Comparison of ENCODE assay signal across 8 cellular contexts in genomic region chr12:20646239-20646827, GRCh38. TPM values are rescaled to one million over a fixed set of nuclear protein-coding genes. Genes with fewer than 3 reads are reported as not detected.
DNase-seq lines count a peak whose midpoint lies in the region; ATAC-seq and TF ChIP-seq lines count a peak whose summit lies in the region.

No MANE protein-coding gene starts in this region.

- H3K27me3 ChIP-seq in PC-3 (ENCODE audit: low read length), result no peaks in the 10 kb centered on the region
- no peaks in the 10 kb centered on the region for H3K27me3 ChIP-seq in prostate gland (replicated peaks; ENCODE audit: insufficient read depth)

- H3K4me1 Mint-ChIP-seq in activated T-cell treated with anti-CD3 and anti-CD28 coated beads, Interleukin-2, amount 50 U/mL, for 4 hours (ENCODE audit: low read depth), result no peaks in the 10 kb centered on the region
- no peaks in the 10 kb centered on the region for H3K4me1 Mint-ChIP-seq in activated CD4-positive, alpha-beta T cell treated with anti-CD3 and anti-CD28 coated beads, Interleukin-2, amount 10 ng/mL, durations not matched to agents 24 days and 14 days

- H3K4me2 ChIP-seq in PC-3 (ENCODE audit: low read length), result no peak overlapping the region

- H3K27ac Mint-ChIP-seq in activated CD4-positive, alpha-beta T cell treated with anti-CD3 and anti-CD28 coated beads, Interleukin-2, amount 10 ng/mL, durations not matched to agents 24 days and 14 days, result no peak overlapping the region

- H3K9me3 ChIP-seq in PC-3 (ENCODE audit: low read length) (no peaks in the 10 kb centered on the region), prostate gland (no peaks in the 10 kb centered on the region)

- H3K36me3 Mint-ChIP-seq in activated T-cell treated with anti-CD3 and anti-CD28 coated beads, Interleukin-2, amount 50 U/mL, for 4 hours (ENCODE audit: insufficient read depth), result no peaks in the 10 kb centered on the region
- H3K36me3 Mint-ChIP-seq in activated CD4-positive, alpha-beta T cell treated with anti-CD3 and anti-CD28 coated beads, Interleukin-2, amount 10 ng/mL, durations not matched to agents 24 days and 14 days (ENCODE audit: low read depth), result no peaks in the 10 kb centered on the region

- no peak overlapping the region for H3K9ac ChIP-seq in PC-3 (ENCODE audit: low read length)

- CTCF ChIA-PET in PC-3 (lab: Charles Lee), result no interaction called here

- H3K4me1 ChIP-seq in PC-3 (ENCODE audit: insufficient read depth, low read length), result no peaks in the 10 kb centered on the region
- H3K4me1 ChIP-seq in prostate gland (replicated peaks), result no peaks in the 10 kb centered on the region

- no TSS peak for BruUV-seq in PC-3 (replicated peaks; lab: Mats Ljungman, UMichigan)

- H3K36me3 ChIP-seq in PC-3 (ENCODE audit: low read depth, low read length) (no peaks in the 10 kb centered on the region), prostate gland (no peaks in the 10 kb centered on the region)

- no peak for TF ChIP-seq POLR2A in prostate gland (IDR thresholded peaks at IDR 0.05)

- H3K27me3 Mint-ChIP-seq in activated T-cell treated with anti-CD3 and anti-CD28 coated beads, Interleukin-2, amount 50 U/mL, for 4 hours (ENCODE audit: low read depth), result no peaks in the 10 kb centered on the region
- H3K27me3 Mint-ChIP-seq in activated CD4-positive, alpha-beta T cell treated with anti-CD3 and anti-CD28 coated beads, Interleukin-2, amount 10 ng/mL, durations not matched to agents 24 days and 14 days, result no peaks in the 10 kb centered on the region

- H2AFZ ChIP-seq in PC-3 (ENCODE audit: low read length), result no peak overlapping the region

- POLR2A ChIA-PET in PC-3 (lab: Charles Lee; ENCODE audit: unreplicated experiment), result no interaction called here

- no peak overlapping the region for H3K27ac ChIP-seq in PC-3 (ENCODE audit: low read length)
- no peak overlapping the region for H3K27ac ChIP-seq in prostate gland

- intact Hi-C loops in PC-3 (cut with micrococcal nuclease), result loop anchor here (1.0 kb wide), 2 partner anchors 152 to 524 kb away; no protein-coding TSS in a partner anchor
- intact Hi-C loops in prostate gland (cut with DNase I), result no loop called here
- intact Hi-C loops in activated CD4-positive, alpha-beta T cell treated with anti-CD3 and anti-CD28 coated beads, Interleukin-2, amount 10 ng/mL, durations not matched to agents 24 days and 14 days (cut with micrococcal nuclease), result loop anchor here (2.0 kb wide), 1 partner anchor 522 kb away; no protein-coding TSS in a partner anchor

- peak; percentile 56 for ATAC-seq in HG03432 (IDR thresholded peaks at IDR 0.05; ENCODE audit: unreplicated experiment)
- ATAC-seq in PC-3, result peak; percentile 64
- no peak for ATAC-seq in activated T-cell treated with anti-CD3 and anti-CD28 coated beads, Interleukin-2, amount 50 U/mL, for 4 hours
- no peak for ATAC-seq in omental fat pad (ENCODE audit: low FRiP score)

- H3K4me3 ChIP-seq in PC-3 (ENCODE audit: low read length), result no peak overlapping the region
- no peak overlapping the region for H3K4me3 ChIP-seq in prostate gland

- H3F3A ChIP-seq in PC-3 (ENCODE audit: low read length, unreplicated experiment), result no peaks in the 10 kb centered on the region

- 40% methylated on average over 3 of the region's 3 CpGs for WGBS in prostate gland

- H4K20me1 ChIP-seq in PC-3 (ENCODE audit: low read length), result no peaks in the 10 kb centered on the region

- no peaks in the 10 kb centered on the region for H3K9me2 ChIP-seq in PC-3 (replicated peaks; ENCODE audit: low read length)

- H3K4me3 Mint-ChIP-seq in activated T-cell treated with anti-CD3 and anti-CD28 coated beads, Interleukin-2, amount 50 U/mL, for 4 hours, result no peak overlapping the region
- H3K4me3 Mint-ChIP-seq in activated CD4-positive, alpha-beta T cell treated with anti-CD3 and anti-CD28 coated beads, Interleukin-2, amount 10 ng/mL, durations not matched to agents 24 days and 14 days, result no peak overlapping the region

- H3K79me2 ChIP-seq in PC-3 (ENCODE audit: low read length), result no peaks in the 10 kb centered on the region

- TF ChIP-seq CTCF in PC-3 (conservative IDR thresholded peaks at IDR 0.05; ENCODE audit: low read depth, low read length) (peak; percentile 70), prostate gland (IDR thresholded peaks at IDR 0.05) (peak; percentile 13 to 64 (median 53)), omental fat pad (IDR thresholded peaks at IDR 0.05) (no peak)

- DNase-seq in DMS153 (lab: John Stamatoyannopoulos, UW) (peak; percentile 14), PC-3 (peak; percentile 54), fibroblast of peridontal ligament (ENCODE audit: extremely low read depth) (peak; percentile 81), prostate gland (ENCODE audit: low spot score) (no peak), omental fat pad (ENCODE audit: low spot score) (no peak)
- no peak for DNase-seq in activated T-cell treated with anti-CD3 and anti-CD28 coated beads, Interleukin-2, amount 50 U/mL, for 4 hours
- no peak for DNase-seq in activated CD4-positive, alpha-beta T cell treated with anti-CD3 and anti-CD28 coated beads, Interleukin-2, amount 10 ng/mL, durations not matched to agents 24 days and 14 days

- no peaks in the 10 kb centered on the region for H3K9me3 Mint-ChIP-seq in activated T-cell treated with anti-CD3 and anti-CD28 coated beads, Interleukin-2, amount 50 U/mL, for 4 hours
- H3K9me3 Mint-ChIP-seq in activated CD4-positive, alpha-beta T cell treated with anti-CD3 and anti-CD28 coated beads, Interleukin-2, amount 10 ng/mL, durations not matched to agents 24 days and 14 days, result no peaks in the 10 kb centered on the region

RNA-seq across cellular contexts. Expression of gene SLCO1C1, which starts 48.8 kb away (rescaled TPM):
- not detected in 2 replicates for total RNA-seq in PC-3 (2014; rRNA removed)
- total RNA-seq in prostate gland, result under 1 TPM in 1 of 2 donors, not detected in 1; 0.23 TPM
- total RNA-seq in activated T-cell treated with anti-CD3 and anti-CD28 coated beads, Interleukin-2, amount 50 U/mL, for 4 hours, result not detected
- total RNA-seq in omental fat pad, result 1 to 10 TPM in 2 of 4 donors, under 1 TPM in 2; 0.48 to 2.5 (median 1.0) TPM
- not detected in 2 replicates for total RNA-seq in activated CD4-positive, alpha-beta T cell treated with anti-CD3 and anti-CD28 coated beads, Interleukin-2, amount 10 ng/mL, durations not matched to agents 24 days and 14 days

Comparison
In these comparisons a context has a peak if more than half of its experiments do, and no peak if none do; other contexts are left out.
1. DNase-seq: peak in DMS153 (single experiment), PC-3 (single experiment) and fibroblast of peridontal ligament (single experiment); none in prostate gland (single experiment), activated T-cell treated with anti-CD3 and anti-CD28 coated beads, Interleukin-2, amount 50 U/mL, for 4 hours (single experiment), omental fat pad (single experiment) and activated CD4-positive, alpha-beta T cell treated with anti-CD3 and anti-CD28 coated beads, Interleukin-2, amount 10 ng/mL, durations not matched to agents 24 days and 14 days (single experiment).
2. ATAC-seq: peak in HG03432 (single experiment) and PC-3 (single experiment); none in activated T-cell treated with anti-CD3 and anti-CD28 coated beads, Interleukin-2, amount 50 U/mL, for 4 hours (0 of 2) and omental fat pad (single experiment).
3. CTCF ChIP-seq: peak in PC-3 (single experiment) and prostate gland (4 of 4); none in omental fat pad (0 of 3).